ENCODE assay signal across 14 cellular contexts in the genomic region with DNA sequence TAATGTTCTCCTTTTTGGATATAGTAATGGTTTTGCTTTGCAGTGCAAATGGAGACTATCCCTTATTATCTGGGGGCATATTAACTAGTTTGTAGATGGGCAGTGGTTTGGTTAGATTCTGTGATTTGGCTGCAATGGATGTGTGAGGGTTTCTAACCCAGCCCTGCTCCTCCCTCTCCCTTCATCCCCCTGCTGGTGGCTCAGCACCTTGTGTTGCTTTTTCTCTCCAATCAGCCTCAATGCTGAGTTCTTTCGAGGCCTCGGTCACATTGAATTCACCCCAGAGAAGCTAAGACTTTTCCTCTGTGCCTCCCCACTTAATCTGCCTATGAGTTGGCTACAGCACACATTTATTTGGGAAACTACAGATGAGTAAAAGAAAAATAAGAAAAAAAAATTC.
DNase-seq lines count a peak whose midpoint lies in the region; ATAC-seq and TF ChIP-seq lines count a peak whose summit lies in the region.
"Had no signal": no experiment of that assay in that cellular context is flagged by ENCODE, and none has a peak within 500 bp of the region (broad histone marks: within the 10 kb centered on the region; RNA-seq: fewer than 3 reads in every experiment).

No MANE protein-coding gene starts in this region.

- no CpG with 5 or more reads among the region's 2 CpGs for WGBS in IMR-90 (ENCODE audit: extremely low coverage in 2 of 2, insufficient read length in 1 of 2), 2 experiments
- no CpG with 5 or more reads among the region's 2 CpGs for WGBS in iPS DF 6.9 (ENCODE audit: insufficient coverage, insufficient read length)

- no peaks in the 10 kb centered on the region for H3K79me1 ChIP-seq in IMR-90 (ENCODE audit: low read depth in 1 of 2, low read length in 2 of 2)

- H3K4me1 ChIP-seq in IMR-90 (ENCODE audit: control insufficient read depth, insufficient read depth, low read length) (peaks cover 3% of the 10 kb centered on the region; the same call in 1 of the 2 replicates), iPS DF 6.9 (ENCODE audit: control insufficient read depth, insufficient read depth, low read length) (no peaks in the 10 kb centered on the region)
- H3K4me1 ChIP-seq: body of pancreas, lower lobe of right lung had no signal

- no peak overlapping the region for H2AK5ac ChIP-seq in IMR-90 (ENCODE audit: low read depth, low read length)

- H2BK15ac ChIP-seq in IMR-90 (ENCODE audit: low read depth, low read length) = no peak overlapping the region

- H2BK120ac ChIP-seq in IMR-90 (ENCODE audit: low read depth, low read length) = no peak overlapping the region

- ATAC-seq in IMR-90 (ENCODE audit: low read depth) = 0 out of 2 replicates have a peak, but pooled peaks have one; percentile 24
- no peak for ATAC-seq in HG03045 (IDR thresholded peaks at IDR 0.05; ENCODE audit: unreplicated experiment)
- no peak for ATAC-seq in activated CD4-positive, CD25-positive, alpha-beta regulatory T cell treated with anti-CD3 and anti-CD28 coated beads, Interleukin-2, amount 50 U/mL, for 24 hours
- ATAC-seq: body of pancreas; effector memory CD8-positive, alpha-beta T cell; lower lobe of right lung had no signal

- no peak overlapping the region for H3K56ac ChIP-seq in IMR-90 (ENCODE audit: extremely low read depth, insufficient read depth, low read length)

- peak overlapping the region; percentile 11; the same call in 1 of the 2 replicates for H3K4ac ChIP-seq in IMR-90 (ENCODE audit: low read depth, low read length)

- H2BK20ac ChIP-seq in IMR-90 (ENCODE audit: low read depth, low read length) = no peak overlapping the region

- DNase-seq in IMR-90 = no peak
- DNase-seq in iPS DF 6.9 (ENCODE audit: low read depth, low spot score) = peak; percentile 18
- no peak for DNase-seq in caudate nucleus (lab: John Stamatoyannopoulos, UW)
- no peak for DNase-seq in NCI-H1105 (lab: John Stamatoyannopoulos, UW)
- DNase-seq: activated CD4-positive, alpha-beta T cell treated with anti-CD3 and anti-CD28 coated beads, Interleukin-2, amount 50 U/mL, for 4 hours; body of pancreas; effector memory CD8-positive, alpha-beta T cell; GOT3; lower lobe of right lung had no signal

- H3K23ac ChIP-seq in IMR-90 (ENCODE audit: low read depth, low read length) = no peak overlapping the region

- no peak overlapping the region for H3K4me2 ChIP-seq in IMR-90 (ENCODE audit: low read depth, low read length)
- H3K4me2 ChIP-seq: BLaER1 treated with 17β-estradiol and CSF1 and Interleukin-3, amounts not matched to agents 10 nM and 100 nM had no signal

- H3K9ac ChIP-seq in IMR-90 (ENCODE audit: low read depth, low read length) = no peak overlapping the region
- H3K9ac ChIP-seq: BLaER1 treated with 17β-estradiol and CSF1 and Interleukin-3, amounts not matched to agents 10 nM and 100 nM had no signal

- CTCF ChIA-PET in IMR-90 (lab: Yijun Ruan, JAX) = no interaction called here

- BruUV-seq in IMR-90 (replicated peaks; lab: Mats Ljungman, UMichigan) = no TSS peak

- peak; percentile 47 for TF ChIP-seq CTCF in C4-2B (conservative IDR thresholded peaks at IDR 0.05)
- TF ChIP-seq CTCF in IMR-90 (conservative IDR thresholded peaks at IDR 0.05; ENCODE audit: low read depth, low read length) = peak; percentile 21; the same call in 1 of the 2 replicates
- TF ChIP-seq CTCF in VCaP (conservative IDR thresholded peaks at IDR 0.05) = peak; percentile 32

- TF ChIP-seq RAD21 in IMR-90 (IDR thresholded peaks at IDR 0.05; ENCODE audit: low read length) = peak; percentile 6; the same call in 1 of the 2 replicates

- no peak for TF ChIP-seq POLR2A in IMR-90 (IDR thresholded peaks at IDR 0.05; ENCODE audit: low read depth, low read length)

- no peak overlapping the region for H4K5ac ChIP-seq in IMR-90 (ENCODE audit: low read depth, low read length)

- no peak overlapping the region; a peak in 1 of 4 replicates for H4K8ac ChIP-seq in IMR-90 (ENCODE audit: low read depth in 2 of 2, low read length in 2 of 2)

- no peak overlapping the region for H2BK5ac ChIP-seq in IMR-90 (ENCODE audit: low read depth, low read length, poor library complexity, severe bottlenecking)

- 0 out of 2 replicates have a peak overlapping the region, but pooled peaks have one; percentile 2 for H3K18ac ChIP-seq in IMR-90 (ENCODE audit: low read depth, low read length)

- no peaks in the 10 kb centered on the region for H3K9me1 ChIP-seq in IMR-90 (ENCODE audit: insufficient read depth, low read length)

- no peak overlapping the region for H4K91ac ChIP-seq in IMR-90 (ENCODE audit: insufficient read depth, low read depth, low read length)

- no peaks in the 10 kb centered on the region for H4K20me1 ChIP-seq in IMR-90 (ENCODE audit: insufficient read depth, low read length)
- H4K20me1 ChIP-seq: BLaER1 treated with 17β-estradiol and CSF1 and Interleukin-3, amounts not matched to agents 10 nM and 100 nM had no signal

- no peaks in the 10 kb centered on the region for H3K36me3 ChIP-seq in IMR-90 (ENCODE audit: control insufficient read depth, insufficient read depth, low read length)
- no peaks in the 10 kb centered on the region for H3K36me3 ChIP-seq in iPS DF 6.9 (ENCODE audit: control insufficient read depth, insufficient read depth, low read length)
- H3K36me3 ChIP-seq: BLaER1 treated with 17β-estradiol and CSF1 and Interleukin-3, amounts not matched to agents 10 nM and 100 nM; lower lobe of right lung had no signal

- POLR2A ChIA-PET in IMR-90 (lab: Charles Lee; ENCODE audit: unreplicated experiment) = no interaction called here

- H2AK9ac ChIP-seq in IMR-90 (replicated peaks; ENCODE audit: low read depth, low read length, poor library complexity) = no peak overlapping the region

- dilution Hi-C loops in IMR-90 (cut with HindIII; ENCODE audit: low sequenced_read_pairs, unreplicated experiment) = no loop called here

- in situ Hi-C loops in IMR-90 (cut with MboI; ENCODE audit: low sequenced_read_pairs) = no loop called here

- no peaks in the 10 kb centered on the region for H3K9me3 ChIP-seq in IMR-90 (ENCODE audit: control insufficient read depth, insufficient read depth, low read length)
- H3K9me3 ChIP-seq in iPS DF 6.9 (ENCODE audit: control insufficient read depth, insufficient read depth, low read length) = no peaks in the 10 kb centered on the region
- H3K9me3 ChIP-seq: BLaER1 treated with 17β-estradiol and CSF1 and Interleukin-3, amounts not matched to agents 10 nM and 100 nM; body of pancreas; lower lobe of right lung had no signal

- H2AFZ ChIP-seq in IMR-90 (replicated peaks; ENCODE audit: low read length, poor library complexity) = no peak overlapping the region

- intact Hi-C loops in IMR-90 (cut with micrococcal nuclease) = no loop called here

- H3K4me3 ChIP-seq in IMR-90 (ENCODE audit: insufficient read depth, low read depth, low read length) = no peak overlapping the region
- H3K4me3 ChIP-seq in iPS DF 6.9 (ENCODE audit: low read length) = no peak overlapping the region
- H3K4me3 ChIP-seq: BLaER1 treated with 17β-estradiol and CSF1 and Interleukin-3, amounts not matched to agents 10 nM and 100 nM; body of pancreas; lower lobe of right lung had no signal

- no peak overlapping the region for H3K14ac ChIP-seq in IMR-90 (replicated peaks; ENCODE audit: low read depth, low read length)

- H3K27ac ChIP-seq in C4-2B = no peak overlapping the region
- no peak overlapping the region for H3K27ac ChIP-seq in IMR-90 (ENCODE audit: insufficient read depth, low read length)
- no peak overlapping the region for H3K27ac ChIP-seq in VCaP
- no peak overlapping the region for H3K27ac ChIP-seq in iPS DF 6.9 (ENCODE audit: low read length)
- no peak overlapping the region for H3K27ac ChIP-seq in caudate nucleus (ENCODE audit: low read depth, low read length)
- H3K27ac ChIP-seq: BLaER1 treated with 17β-estradiol and CSF1 and Interleukin-3, amounts not matched to agents 10 nM and 100 nM; body of pancreas; lower lobe of right lung had no signal

- no peaks in the 10 kb centered on the region for H3K27me3 ChIP-seq in IMR-90 (ENCODE audit: control insufficient read depth, insufficient read depth, low read length)
- no peaks in the 10 kb centered on the region for H3K27me3 ChIP-seq in iPS DF 6.9 (ENCODE audit: control insufficient read depth, insufficient read depth, low read length)
- H3K27me3 ChIP-seq: BLaER1 treated with 17β-estradiol and CSF1 and Interleukin-3, amounts not matched to agents 10 nM and 100 nM; body of pancreas had no signal

TF ChIP-seq in IMR-90, 13 proteins besides CTCF, POLR2A, EP300 and RAD21:
- TF ChIP-seq BHLHE40 (IDR thresholded peaks at IDR 0.05; ENCODE audit: low read depth, low read length) (no peak), RFX5 (IDR thresholded peaks at IDR 0.05; ENCODE audit: low read depth, low read length) (no peak), FOS (IDR thresholded peaks at IDR 0.05; ENCODE audit: low read depth, low read length) (no peak), CEBPB (IDR thresholded peaks at IDR 0.05; ENCODE audit: low read depth, low read length) (no peak)
TF ChIP-seq in IMR-90: peak in this region for 0.
